Comparison of ENCODE assay signal across 8 cellular contexts in genomic region chr11:100719809-100720221, GRCh38. TPM values are rescaled to one million over a fixed set of nuclear protein-coding genes. Genes with fewer than 3 reads are reported as not detected.
DNase-seq lines count a peak whose midpoint lies in the region; ATAC-seq and TF ChIP-seq lines count a peak whose summit lies in the region.

No MANE protein-coding gene starts in this region.

- DNase-seq in DMS153 (lab: John Stamatoyannopoulos, UW) (peak; percentile 64), NCI-H82 (lab: John Stamatoyannopoulos, UW) (peak; percentile 72), epithelial cell of esophagus (ENCODE audit: low read depth) (peak; percentile 66), mucosa of gallbladder (ENCODE audit: low spot score) (peak; percentile 71), ecto neural progenitor cell (ENCODE audit: low spot score) (no peak)
- no peak for DNase-seq in activated T-helper 2 cell treated with anti-CD3 and anti-CD28 coated beads, Interferon-gamma antibody, Interleukin-2, Interleukin-4, amounts not matched to agents 10 μg/mL and 5 μg/mL and 100 μg/mL, durations not matched to agents 14 hours and 24 hours and 36 hours (ENCODE audit: low spot score)

- no peak overlapping the region for H3K4me3 ChIP-seq in epithelial cell of esophagus (ENCODE audit: low read length)

- TF ChIP-seq CTCF in epithelial cell of esophagus (IDR thresholded peaks at IDR 0.05; ENCODE audit: insufficient read depth, low read depth, low read length, missing control alignments) = no peak

- peaks cover 3% of the 10 kb centered on the region for H3K9me3 Mint-ChIP-seq in activated T-helper 2 cell treated with anti-CD3 and anti-CD28 coated beads, Interferon-gamma antibody, Interleukin-2, Interleukin-4, amounts not matched to agents 10 μg/mL and 5 μg/mL and 100 μg/mL, durations not matched to agents 14 hours and 24 hours and 36 hours

- no peak overlapping the region for H3K4me3 Mint-ChIP-seq in activated T-helper 2 cell treated with anti-CD3 and anti-CD28 coated beads, Interferon-gamma antibody, Interleukin-2, Interleukin-4, amounts not matched to agents 10 μg/mL and 5 μg/mL and 100 μg/mL, durations not matched to agents 14 hours and 24 hours and 36 hours (ENCODE audit: low read depth)

- H3K4me1 Mint-ChIP-seq in activated T-helper 2 cell treated with anti-CD3 and anti-CD28 coated beads, Interferon-gamma antibody, Interleukin-2, Interleukin-4, amounts not matched to agents 10 μg/mL and 5 μg/mL and 100 μg/mL, durations not matched to agents 14 hours and 24 hours and 36 hours (ENCODE audit: low read depth) = no peaks in the 10 kb centered on the region

- no peak overlapping the region for H3K27ac Mint-ChIP-seq in activated T-helper 2 cell treated with anti-CD3 and anti-CD28 coated beads, Interferon-gamma antibody, Interleukin-2, Interleukin-4, amounts not matched to agents 10 μg/mL and 5 μg/mL and 100 μg/mL, durations not matched to agents 14 hours and 24 hours and 36 hours

- intact Hi-C loops in activated T-helper 2 cell treated with anti-CD3 and anti-CD28 coated beads, Interferon-gamma antibody, Interleukin-2, Interleukin-4, amounts not matched to agents 10 μg/mL and 5 μg/mL and 100 μg/mL, durations not matched to agents 14 hours and 24 hours and 36 hours (cut with micrococcal nuclease) = no loop called here

- no peaks in the 10 kb centered on the region for H3K36me3 Mint-ChIP-seq in activated T-helper 2 cell treated with anti-CD3 and anti-CD28 coated beads, Interferon-gamma antibody, Interleukin-2, Interleukin-4, amounts not matched to agents 10 μg/mL and 5 μg/mL and 100 μg/mL, durations not matched to agents 14 hours and 24 hours and 36 hours (ENCODE audit: low read depth)

- ATAC-seq in HG03521 (IDR thresholded peaks at IDR 0.05; ENCODE audit: unreplicated experiment) (no peak), HG03460 (IDR thresholded peaks at IDR 0.05; ENCODE audit: unreplicated experiment) (no peak)

- no peaks in the 10 kb centered on the region for H3K27me3 Mint-ChIP-seq in activated T-helper 2 cell treated with anti-CD3 and anti-CD28 coated beads, Interferon-gamma antibody, Interleukin-2, Interleukin-4, amounts not matched to agents 10 μg/mL and 5 μg/mL and 100 μg/mL, durations not matched to agents 14 hours and 24 hours and 36 hours (ENCODE audit: low read depth)

RNA-seq across cellular contexts. Expression of gene ARHGAP42, which starts 32.7 kb away (rescaled TPM):
- 25.1 TPM for total RNA-seq in mucosa of gallbladder
- total RNA-seq in activated T-helper 2 cell treated with anti-CD3 and anti-CD28 coated beads, Interferon-gamma antibody, Interleukin-2, Interleukin-4, amounts not matched to agents 10 μg/mL and 5 μg/mL and 100 μg/mL, durations not matched to agents 14 hours and 24 hours and 36 hours = 0.16 TPM in 2 replicates

Comparison
In these comparisons a context has a peak if more than half of its experiments do, and no peak if none do; other contexts are left out.
1. DNase-seq: peak in DMS153 (single experiment), NCI-H82 (single experiment), epithelial cell of esophagus (single experiment) and mucosa of gallbladder (single experiment); none in activated T-helper 2 cell treated with anti-CD3 and anti-CD28 coated beads, Interferon-gamma antibody, Interleukin-2, Interleukin-4, amounts not matched to agents 10 μg/mL and 5 μg/mL and 100 μg/mL, durations not matched to agents 14 hours and 24 hours and 36 hours (single experiment) and ecto neural progenitor cell (single experiment).
2. RNA of gene ARHGAP42, which starts 32.7 kb away (total RNA-seq): 25.1 TPM in mucosa of gallbladder (single experiment); 0.16 TPM in activated T-helper 2 cell treated with anti-CD3 and anti-CD28 coated beads, Interferon-gamma antibody, Interleukin-2, Interleukin-4, amounts not matched to agents 10 μg/mL and 5 μg/mL and 100 μg/mL, durations not matched to agents 14 hours and 24 hours and 36 hours; every median in the first group is over 10 times any median in the second.